Comparison of ENCODE assay signal across 12 cellular contexts in the genomic region with DNA sequence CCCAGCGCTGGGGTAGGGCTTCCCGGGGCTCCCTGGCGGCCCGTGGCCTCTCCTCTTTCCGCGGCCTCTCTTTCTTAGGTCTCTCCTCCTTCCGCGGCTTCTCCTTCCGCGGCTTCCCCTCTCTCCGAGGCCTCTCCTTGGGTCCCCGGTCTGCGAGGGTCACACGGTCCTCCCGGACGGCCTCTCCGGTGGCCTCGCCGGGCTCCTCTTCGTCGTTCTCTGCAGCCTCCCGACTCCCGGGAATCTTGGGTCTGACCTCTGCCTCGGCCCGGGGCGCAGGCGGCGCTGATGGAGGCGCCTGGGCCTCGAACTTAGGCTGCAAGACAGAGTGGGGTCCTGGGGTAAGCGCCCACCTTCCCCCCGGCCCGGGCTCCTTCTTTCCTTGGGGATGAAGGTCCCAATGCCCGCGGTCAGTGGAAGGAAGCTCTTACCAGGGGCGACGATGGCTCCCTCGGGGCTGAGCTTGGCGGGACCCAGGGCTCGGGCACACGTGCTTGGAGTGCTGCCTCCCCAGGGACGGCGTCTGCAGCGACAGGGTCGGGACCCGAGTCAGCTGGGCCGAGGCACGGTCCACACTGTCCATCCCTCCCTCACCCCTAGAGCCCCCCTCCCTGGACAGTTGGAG. TPM values are rescaled to one million over a fixed set of nuclear protein-coding genes. Genes with fewer than 3 reads are reported as not detected.
A peak's percentile ranks its signal among the peaks of the same experiment; 100 is the strongest.
DNase-seq lines count a peak whose midpoint lies in the region; ATAC-seq and TF ChIP-seq lines count a peak whose summit lies in the region.
"Had no signal": no experiment of that assay in that cellular context is flagged by ENCODE, and none has a peak within 500 bp of the region (broad histone marks: within the 10 kb centered on the region; RNA-seq: fewer than 3 reads in every experiment).

No MANE protein-coding gene starts in this region.

- H3K79me1 ChIP-seq in mesendoderm (ENCODE audit: low read length), result no peaks in the 10 kb centered on the region

- peak overlapping the region; percentile 72 to 90 (median 79) for H3K4me3 Mint-ChIP-seq in CD8-positive, alpha-beta memory T cell
- peak overlapping the region; percentile 15 for H3K4me3 Mint-ChIP-seq in activated T-helper 1 cell treated with anti-CD3 and anti-CD28 coated beads, Interleukin-12 subunit alpha, Interleukin-12 subunit beta, Interleukin-2, Interleukin-4 antibody, amounts not matched to agents 30 ng/mL and 10 ng/mL and 1 ng/mL, durations not matched to agents 14 hours and 24 hours and 36 hours

- DNase-seq in AG08396 (ENCODE audit: low spot score) (peak; percentile 34), mesendoderm (no peak), PC-9 (no peak), cerebellum (ENCODE audit: low spot score) (no peak)
- DNase-seq in CD8-positive, alpha-beta memory T cell, result no peak
- no peak for DNase-seq in activated T-helper 1 cell treated with anti-CD3 and anti-CD28 coated beads, Interleukin-12 subunit alpha, Interleukin-12 subunit beta, Interleukin-2, Interleukin-4 antibody, amounts not matched to agents 30 ng/mL and 10 ng/mL and 1 ng/mL, durations not matched to agents 14 hours and 24 hours and 36 hours (ENCODE audit: low spot score)
- DNase-seq in NK-92 treated with Interleukin-12 subunit alpha and Interleukin-12 subunit beta, amount 100 ng/mL, for 24 hours (lab: John Stamatoyannopoulos, UW), result no peak
- DNase-seq: DND-41, tibial artery had no signal

- BruUV-seq in PC-9 (replicated peaks; lab: Mats Ljungman, UMichigan), result no TSS peak

- peaks cover 0 to 2% of the 10 kb centered on the region in 2 donors for H3K27me3 Mint-ChIP-seq in CD8-positive, alpha-beta memory T cell
- peaks cover 10% of the 10 kb centered on the region for H3K27me3 Mint-ChIP-seq in activated T-helper 1 cell treated with anti-CD3 and anti-CD28 coated beads, Interleukin-12 subunit alpha, Interleukin-12 subunit beta, Interleukin-2, Interleukin-4 antibody, amounts not matched to agents 30 ng/mL and 10 ng/mL and 1 ng/mL, durations not matched to agents 14 hours and 24 hours and 36 hours (ENCODE audit: insufficient read depth)

- no peaks in the 10 kb centered on the region for H3K9me2 ChIP-seq in PC-9 (ENCODE audit: insufficient read depth)

- no peak overlapping the region for H3K23ac ChIP-seq in mesendoderm (ENCODE audit: low read length)

- peaks cover 22% of the 10 kb centered on the region for H3K4me1 ChIP-seq in CD8-positive, alpha-beta memory T cell (ENCODE audit: insufficient read depth, low read length)
- H3K4me1 ChIP-seq in mesendoderm (ENCODE audit: control insufficient read depth, low read depth, low read length), result no peaks in the 10 kb centered on the region
- no peaks in the 10 kb centered on the region for H3K4me1 ChIP-seq in PC-9 (replicated peaks; ENCODE audit: insufficient read depth)

- peak overlapping the region; percentile 57 for H3K9ac ChIP-seq in mesendoderm (ENCODE audit: low read length)

- POLR2A ChIA-PET in CD8-positive, alpha-beta memory T cell (lab: Charles Lee), result interaction anchor here (0.5 to 8.2 kb wide), 6 partner anchors 14 to 1192 kb away, joined by 3 to 69 read pairs (median 6); no protein-coding TSS in a partner anchor
- POLR2A ChIA-PET in PC-9 (lab: Charles Lee; ENCODE audit: unreplicated experiment), result no interaction called here

- no CpG with 5 or more reads among the region's 48 CpGs for WGBS in mesendoderm (ENCODE audit: extremely low coverage, insufficient coverage, low lambda C conversion rate)

- H3K4me2 ChIP-seq in mesendoderm (ENCODE audit: low read length) (peak overlapping the region; percentile 26), PC-9 (no peak overlapping the region)

- TF ChIP-seq CTCF in PC-9 (conservative IDR thresholded peaks at IDR 0.05), result no peak

- no peak overlapping the region for H3K4ac ChIP-seq in mesendoderm (ENCODE audit: low read depth, low read length)

- no peak overlapping the region for H4K5ac ChIP-seq in mesendoderm (ENCODE audit: low read length)

- no peaks in the 10 kb centered on the region for H3F3A ChIP-seq in PC-9 (ENCODE audit: insufficient read depth, low read depth)

- H2BK15ac ChIP-seq in mesendoderm (replicated peaks; ENCODE audit: low read depth), result no peak overlapping the region

- no peak overlapping the region for H2BK120ac ChIP-seq in mesendoderm (ENCODE audit: low read depth, low read length)

- no peak overlapping the region for H2BK5ac ChIP-seq in mesendoderm (ENCODE audit: low read length)

- H2AK5ac ChIP-seq in mesendoderm (ENCODE audit: low read length), result no peak overlapping the region

- intact Hi-C loops in activated T-helper 1 cell treated with anti-CD3 and anti-CD28 coated beads, Interleukin-12 subunit alpha, Interleukin-12 subunit beta, Interleukin-2, Interleukin-4 antibody, amounts not matched to agents 30 ng/mL and 10 ng/mL and 1 ng/mL, durations not matched to agents 14 hours and 24 hours and 36 hours (cut with micrococcal nuclease), result loop anchor here (2.0 kb wide), 1 partner anchor 20 kb away; no protein-coding TSS in a partner anchor
- intact Hi-C loops in PC-9 (cut with micrococcal nuclease; ENCODE audit: unreplicated experiment), result no loop called here

- H3K36me3 Mint-ChIP-seq in CD8-positive, alpha-beta memory T cell, result peaks cover 0 to 6% (median 0%) of the 10 kb centered on the region in 3 donors
- no peaks in the 10 kb centered on the region for H3K36me3 Mint-ChIP-seq in activated T-helper 1 cell treated with anti-CD3 and anti-CD28 coated beads, Interleukin-12 subunit alpha, Interleukin-12 subunit beta, Interleukin-2, Interleukin-4 antibody, amounts not matched to agents 30 ng/mL and 10 ng/mL and 1 ng/mL, durations not matched to agents 14 hours and 24 hours and 36 hours (ENCODE audit: low read depth)

- no peaks in the 10 kb centered on the region for H4K20me1 ChIP-seq in PC-9 (ENCODE audit: insufficient read depth)

- peaks cover 10% of the 10 kb centered on the region for H3K27me3 ChIP-seq in CD8-positive, alpha-beta memory T cell (ENCODE audit: insufficient read depth, low read length, poor library complexity, severe bottlenecking)
- H3K27me3 ChIP-seq in mesendoderm (ENCODE audit: insufficient read depth, low read length, poor library complexity) (no peaks in the 10 kb centered on the region), PC-9 (ENCODE audit: insufficient read depth, low read depth) (no peaks in the 10 kb centered on the region)
- H3K27me3 ChIP-seq: SJSA1 had no signal

- no peaks in the 10 kb centered on the region for H3K9me3 Mint-ChIP-seq in CD8-positive, alpha-beta memory T cell
- no peaks in the 10 kb centered on the region for H3K9me3 Mint-ChIP-seq in activated T-helper 1 cell treated with anti-CD3 and anti-CD28 coated beads, Interleukin-12 subunit alpha, Interleukin-12 subunit beta, Interleukin-2, Interleukin-4 antibody, amounts not matched to agents 30 ng/mL and 10 ng/mL and 1 ng/mL, durations not matched to agents 14 hours and 24 hours and 36 hours

- no peak overlapping the region for H4K8ac ChIP-seq in mesendoderm (ENCODE audit: low read depth, low read length)

- no peak overlapping the region for H3K27ac ChIP-seq in CD8-positive, alpha-beta memory T cell (ENCODE audit: low read depth, low read length)
- H3K27ac ChIP-seq in mesendoderm (ENCODE audit: low read depth, low read length) (no peak overlapping the region), PC-9 (no peak overlapping the region)
- H3K27ac ChIP-seq: gastroesophageal sphincter, SJSA1, tibial artery had no signal

- H3K18ac ChIP-seq in mesendoderm (ENCODE audit: low read length), result no peak overlapping the region

- no peaks in the 10 kb centered on the region for H3K9me3 ChIP-seq in CD8-positive, alpha-beta memory T cell (ENCODE audit: low read length)
- no peaks in the 10 kb centered on the region for H3K9me3 ChIP-seq in PC-9 (ENCODE audit: insufficient read depth, low read depth)
- H3K9me3 ChIP-seq: gastroesophageal sphincter, SJSA1, tibial artery had no signal

- CTCF ChIA-PET in CD8-positive, alpha-beta memory T cell (lab: Charles Lee), result interaction anchor here (0.7 to 4.2 kb wide), 8 partner anchors 9 to 63 kb away, joined by 3 to 17 read pairs (median 5); partner anchors contain the start of gene PLEKHJ1
- CTCF ChIA-PET in PC-9 (lab: Charles Lee), result no interaction called here

- H3K56ac ChIP-seq in mesendoderm (ENCODE audit: low read length), result peak overlapping the region; percentile 57

- peaks cover 0 to 29% (median 4%) of the 10 kb centered on the region in 3 donors for H3K4me1 Mint-ChIP-seq in CD8-positive, alpha-beta memory T cell
- no peaks in the 10 kb centered on the region for H3K4me1 Mint-ChIP-seq in activated T-helper 1 cell treated with anti-CD3 and anti-CD28 coated beads, Interleukin-12 subunit alpha, Interleukin-12 subunit beta, Interleukin-2, Interleukin-4 antibody, amounts not matched to agents 30 ng/mL and 10 ng/mL and 1 ng/mL, durations not matched to agents 14 hours and 24 hours and 36 hours (ENCODE audit: low read depth)

- H3K79me2 ChIP-seq in mesendoderm (ENCODE audit: control insufficient read depth, insufficient read depth, low read length) (no peaks in the 10 kb centered on the region), PC-9 (ENCODE audit: low read depth) (no peaks in the 10 kb centered on the region)

- peak overlapping the region in 1 of 8 donors; percentile 77 for H3K27ac Mint-ChIP-seq in CD8-positive, alpha-beta memory T cell
- peak overlapping the region; percentile 58 for H3K27ac Mint-ChIP-seq in activated T-helper 1 cell treated with anti-CD3 and anti-CD28 coated beads, Interleukin-12 subunit alpha, Interleukin-12 subunit beta, Interleukin-2, Interleukin-4 antibody, amounts not matched to agents 30 ng/mL and 10 ng/mL and 1 ng/mL, durations not matched to agents 14 hours and 24 hours and 36 hours

- no peak for ATAC-seq in GM21447 (IDR thresholded peaks at IDR 0.05; ENCODE audit: unreplicated experiment)
- ATAC-seq: gastroesophageal sphincter had no signal

- no peak overlapping the region for H2AFZ ChIP-seq in PC-9

- no peaks in the 10 kb centered on the region for H3K36me3 ChIP-seq in CD8-positive, alpha-beta memory T cell (ENCODE audit: insufficient read depth, low read length)
- H3K36me3 ChIP-seq in mesendoderm (ENCODE audit: control insufficient read depth, insufficient read depth, low read length), result peaks cover 2% of the 10 kb centered on the region
- H3K36me3 ChIP-seq in PC-9 (ENCODE audit: low read depth), result no peaks in the 10 kb centered on the region

- peak overlapping the region; percentile 58 for H3K4me3 ChIP-seq in CD8-positive, alpha-beta memory T cell (ENCODE audit: low read length)
- H3K4me3 ChIP-seq in mesendoderm (ENCODE audit: low read length) (no peak overlapping the region), PC-9 (no peak overlapping the region)
- H3K4me3 ChIP-seq: SJSA1 had no signal

RNA-seq across cellular contexts. Expression of gene AMH, which starts 3.5 kb away (rescaled TPM):
- 1 to 10 TPM; 5.9 to 7.4 TPM for total RNA-seq in CD8-positive, alpha-beta memory T cell
- polyA plus RNA-seq in CD8-positive, alpha-beta memory T cell, result not detected
- total RNA-seq in activated T-helper 1 cell treated with anti-CD3 and anti-CD28 coated beads, Interleukin-12 subunit alpha, Interleukin-12 subunit beta, Interleukin-2, Interleukin-4 antibody, amounts not matched to agents 30 ng/mL and 10 ng/mL and 1 ng/mL, durations not matched to agents 14 hours and 24 hours and 36 hours, result 2.2 and 4.5 TPM in 2 replicates
- polyA plus RNA-seq in mesendoderm (2013, experiment 1 of 2), result 4.2 TPM
- 3.9 TPM for polyA plus RNA-seq in mesendoderm (2013, experiment 2 of 2)
- total RNA-seq in PC-9 (2021), result 6.9 and 8.1 TPM in 2 replicates
- total RNA-seq in cerebellum, result 1.6 TPM

RNA-seq across cellular contexts. Expression of gene JSRP1, which starts 3.6 kb away (rescaled TPM):
- total RNA-seq in CD8-positive, alpha-beta memory T cell, result 1 to 10 TPM in 1 of 2 experiments, under 1 TPM in 1; 0.73 to 1.0 TPM
- polyA plus RNA-seq in CD8-positive, alpha-beta memory T cell, result 0.91 TPM
- 0.34 TPM in 1 of 2 replicates, not detected in the other for total RNA-seq in activated T-helper 1 cell treated with anti-CD3 and anti-CD28 coated beads, Interleukin-12 subunit alpha, Interleukin-12 subunit beta, Interleukin-2, Interleukin-4 antibody, amounts not matched to agents 30 ng/mL and 10 ng/mL and 1 ng/mL, durations not matched to agents 14 hours and 24 hours and 36 hours
- polyA plus RNA-seq in mesendoderm (2013, experiment 1 of 2), result 0.44 TPM
- polyA plus RNA-seq in mesendoderm (2013, experiment 2 of 2), result 0.57 TPM
- total RNA-seq in PC-9 (2021), result 1.1 and 1.4 TPM in 2 replicates
- total RNA-seq in cerebellum, result not detected
- total RNA-seq: SJSA1 had no signal

RNA-seq across cellular contexts. Expression of gene SF3A2, which starts 16.0 kb away (rescaled TPM):
- total RNA-seq in CD8-positive, alpha-beta memory T cell, result 100 to 1,000 TPM; 131 to 138 TPM
- polyA plus RNA-seq in CD8-positive, alpha-beta memory T cell, result 36.2 TPM
- 153 and 169 TPM in 2 replicates for total RNA-seq in activated T-helper 1 cell treated with anti-CD3 and anti-CD28 coated beads, Interleukin-12 subunit alpha, Interleukin-12 subunit beta, Interleukin-2, Interleukin-4 antibody, amounts not matched to agents 30 ng/mL and 10 ng/mL and 1 ng/mL, durations not matched to agents 14 hours and 24 hours and 36 hours
- 109 TPM for polyA plus RNA-seq in mesendoderm (2013, experiment 1 of 2)
- 111 TPM for polyA plus RNA-seq in mesendoderm (2013, experiment 2 of 2)
- total RNA-seq in PC-9 (2021) (73.5 and 83.0 TPM in 2 replicates), cerebellum (46.6 TPM)

RNA-seq across cellular contexts. Expression of gene PLEKHJ1, which starts 16.5 kb away (rescaled TPM):
- 10 to 100 TPM; 96.6 to 99.1 TPM for total RNA-seq in CD8-positive, alpha-beta memory T cell
- polyA plus RNA-seq in CD8-positive, alpha-beta memory T cell, result 120 TPM
- total RNA-seq in activated T-helper 1 cell treated with anti-CD3 and anti-CD28 coated beads, Interleukin-12 subunit alpha, Interleukin-12 subunit beta, Interleukin-2, Interleukin-4 antibody, amounts not matched to agents 30 ng/mL and 10 ng/mL and 1 ng/mL, durations not matched to agents 14 hours and 24 hours and 36 hours, result 67.5 and 68.2 TPM in 2 replicates
- polyA plus RNA-seq in mesendoderm (2013, experiment 1 of 2), result 101 TPM
- polyA plus RNA-seq in mesendoderm (2013, experiment 2 of 2), result 99.1 TPM
- total RNA-seq in PC-9 (2021) (38.6 and 45.9 TPM in 2 replicates), cerebellum (28.1 TPM)

RNA-seq across cellular contexts. Expression of gene PEAK3, which starts 29.4 kb away (rescaled TPM):
- total RNA-seq in CD8-positive, alpha-beta memory T cell, result not detected
- 0.79 TPM for polyA plus RNA-seq in CD8-positive, alpha-beta memory T cell
- total RNA-seq in activated T-helper 1 cell treated with anti-CD3 and anti-CD28 coated beads, Interleukin-12 subunit alpha, Interleukin-12 subunit beta, Interleukin-2, Interleukin-4 antibody, amounts not matched to agents 30 ng/mL and 10 ng/mL and 1 ng/mL, durations not matched to agents 14 hours and 24 hours and 36 hours, result 0.07 and 0.16 TPM in 2 replicates
- 0.01 TPM for polyA plus RNA-seq in mesendoderm (2013, experiment 1 of 2)
- polyA plus RNA-seq in mesendoderm (2013, experiment 2 of 2), result 0.01 TPM
- total RNA-seq in PC-9 (2021), result not detected in 2 replicates
- total RNA-seq in cerebellum, result not detected
- total RNA-seq: SJSA1 had no signal
